In the genomic region with DNA sequence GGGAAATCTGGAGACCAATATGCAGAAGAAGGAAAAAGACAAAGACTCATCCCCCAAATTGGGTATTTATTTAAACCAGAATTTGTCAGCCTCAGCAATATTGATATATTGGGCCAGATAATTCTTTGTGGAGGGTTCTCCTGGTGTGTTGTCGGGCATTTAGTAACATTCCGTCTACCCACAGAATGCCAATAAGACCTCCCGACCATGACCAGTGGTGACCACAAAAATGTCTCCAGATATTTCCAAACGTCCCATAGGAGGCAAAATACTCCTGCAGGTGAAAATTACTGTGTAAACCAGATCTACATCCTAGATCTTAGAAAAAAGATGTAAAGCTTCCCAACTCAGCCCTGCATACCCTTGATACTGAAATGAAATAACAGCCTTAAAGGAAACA, we compare ENCODE assay signal across 6 cellular contexts.
DNase-seq lines count a peak whose midpoint lies in the region; FAIRE-seq and TF ChIP-seq lines count a peak whose summit lies in the region.
"Not testable (repeated sequence)": the region's sequence is repeated elsewhere in the genome, so short reads cannot be mapped to it uniquely, and the experiment has no call there.

No MANE protein-coding gene starts in this region.

- TF ChIP-seq EP300 in Ishikawa (IDR thresholded peaks at IDR 0.05; ENCODE audit: borderline replicate concordance): not testable (repeated sequence)

- not testable (repeated sequence) for TF ChIP-seq RAD21 in Ishikawa (IDR thresholded peaks at IDR 0.05; ENCODE audit: low read depth)

- in situ Hi-C loops in ACHN (cut with HindIII; ENCODE audit: low pct_ligation_motif_present, low pct_unique_long_range_greater_than_20kb, low sequenced_read_pairs): not testable (repeated sequence)

- peak; percentile 75 for DNase-seq in ACHN
- peak; percentile 44 for DNase-seq in RCC 7860 (ENCODE audit: low spot score)
- peak; percentile 59 for DNase-seq in astrocyte of the hippocampus (ENCODE audit: low read depth, low spot score)
- DNase-seq in glomerular visceral epithelial cell (ENCODE audit: extremely low spot score): peak; percentile 69
- peak; percentile 60 for DNase-seq in kidney tubule cell (ENCODE audit: low spot score)

- FAIRE-seq in RCC 7860 (lab: Jason Lieb, UNC): peak; percentile 79

TF ChIP-seq in Ishikawa, 13 proteins besides CTCF, POLR2A, EP300 and RAD21:
- peak; percentile 19; the same call in 1 of the 2 replicates for TF ChIP-seq TEAD4 (IDR thresholded peaks at IDR 0.05)

Comparison
In these comparisons a context has a peak if more than half of its experiments do, and no peak if none do; other contexts are left out.
1. Peak in every context shown above with its lines: DNase-seq.